ENCODE assay signal across 8 cellular contexts in genomic region chr19:19781791-19782190, GRCh38. TPM values are rescaled to one million over a fixed set of nuclear protein-coding genes. Genes with fewer than 3 reads are reported as not detected.
DNase-seq lines count a peak whose midpoint lies in the region.
"Not testable (repeated sequence)": the region's sequence is repeated elsewhere in the genome, so short reads cannot be mapped to it uniquely, and the experiment has no call there.

No MANE protein-coding gene starts in this region.

- in situ Hi-C loops in SK-MEL-5 (cut with HindIII; ENCODE audit: low pct_unique_long_range_greater_than_20kb, low sequenced_read_pairs), result not testable (repeated sequence)

- DNase-seq in Ammon's horn (ENCODE audit: low spot score) (peak; percentile 51), DMS53 treated with DMSO at 0.1 percent for 48 hours (lab: John Stamatoyannopoulos, UW; ENCODE audit: unreplicated experiment) (peak; percentile 56), NCI-H1105 treated with DMSO at 0.1 percent for 48 hours (lab: John Stamatoyannopoulos, UW) (peak; percentile 93), NCI-H2107 treated with DMSO at 0.1 percent for 48 hours (lab: John Stamatoyannopoulos, UW; ENCODE audit: unreplicated experiment) (peak; percentile 65), NCI-H524 treated with DMSO at 0.1 percent for 48 hours (lab: John Stamatoyannopoulos, UW) (peak; percentile 4), SK-MEL-5 (ENCODE audit: low read depth, low spot score) (peak; percentile 77), amniotic epithelial cell (ENCODE audit: low read depth) (peak; percentile 14), medulla oblongata (ENCODE audit: extremely low spot score) (peak; percentile 9)

RNA-seq across cellular contexts. Expression of gene ZNF506, which starts 39.8 kb away (rescaled TPM):
- total RNA-seq in SK-MEL-5 (2014; rRNA removed; shearing (Covaris generic)), result 7.7 and 10.5 TPM in 2 replicates
- 3.1 and 7.8 TPM in 2 replicates for polyA plus RNA-seq in SK-MEL-5 (2015; cell fraction: cytosol; rRNA removed)
- polyA plus RNA-seq in SK-MEL-5 (2015; cell fraction: nucleus; rRNA removed), result 6.7 and 12.1 TPM in 2 replicates

RNA-seq across cellular contexts. Expression of gene ZNF14, which starts 48.9 kb away (rescaled TPM):
- total RNA-seq in SK-MEL-5 (2014; rRNA removed; shearing (Covaris generic)), result 4.5 and 5.3 TPM in 2 replicates
- 1.7 TPM in 2 replicates for polyA plus RNA-seq in SK-MEL-5 (2015; cell fraction: cytosol; rRNA removed)
- polyA plus RNA-seq in SK-MEL-5 (2015; cell fraction: nucleus; rRNA removed), result 0.53 and 1.2 TPM in 2 replicates

Comparison
In these comparisons a context has a peak if more than half of its experiments do, and no peak if none do; other contexts are left out.
1. Peak in every context shown above with its lines: DNase-seq.
2. DNase-seq: peak in every context shown above with its lines; median percentile 93 in NCI-H1105 treated with DMSO at 0.1 percent for 48 hours; 77 in SK-MEL-5; 65 in NCI-H2107 treated with DMSO at 0.1 percent for 48 hours; 56 in DMS53 treated with DMSO at 0.1 percent for 48 hours; 51 in Ammon's horn; 14 in amniotic epithelial cell; 9 in medulla oblongata; 4 in NCI-H524 treated with DMSO at 0.1 percent for 48 hours.